Comparison of ENCODE assay signal across 19 cellular contexts in the genomic region with DNA sequence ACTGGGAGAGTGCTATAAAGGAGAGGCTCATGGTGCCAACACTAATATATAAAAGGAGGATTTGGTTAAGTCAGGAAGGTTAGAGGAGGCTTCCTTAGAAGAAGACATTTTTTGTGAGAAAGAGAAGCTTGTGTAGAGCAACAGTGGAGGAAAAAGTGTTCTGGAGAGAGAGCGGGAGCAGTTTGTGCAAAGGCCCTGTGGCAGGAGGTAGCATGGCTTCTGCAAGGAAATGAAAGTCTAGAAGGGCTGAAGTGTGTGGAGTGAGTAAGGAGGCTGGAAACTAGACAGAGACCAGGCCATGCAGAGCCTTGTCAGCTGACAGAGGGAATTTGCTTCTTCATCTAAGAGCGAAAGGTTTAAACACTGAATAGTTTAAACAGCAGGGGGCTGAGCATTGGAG.
"Had no signal": no experiment of that assay in that cellular context is flagged by ENCODE, and none has a peak within 500 bp of the region (broad histone marks: within the 10 kb centered on the region; RNA-seq: fewer than 3 reads in every experiment).

No MANE protein-coding gene starts in this region.

- ATAC-seq: activated CD4-positive, alpha-beta T cell treated with anti-CD3 and anti-CD28 coated beads for 36 hours; activated CD4-positive, CD25-positive, alpha-beta regulatory T cell treated with anti-CD3 and anti-CD28 coated beads, Interleukin-2, amount 50 U/mL, for 24 hours; activated CD8-positive, alpha-beta T cell treated with anti-CD3 and anti-CD28 coated beads, Interleukin-2, amount 10 ng/mL, durations not matched to agents 7 days and 5 days; activated naive CD8-positive, alpha-beta T cell treated with anti-CD3 and anti-CD28 coated beads, Interleukin-2, amount 50 U/mL, for 24 hours had no signal

- H3K4me1 ChIP-seq: SJCRH30 had no signal

- H3K36me3 ChIP-seq: cardiac muscle cell, MG63, SJCRH30 had no signal

- H3K4me1 Mint-ChIP-seq: activated CD4-positive, alpha-beta T cell treated with anti-CD3 and anti-CD28 coated beads for 36 hours; activated CD4-positive, alpha-beta T cell treated with anti-CD3 and anti-CD28 coated beads, Interleukin-2, amount 10 ng/mL, durations not matched to agents 7 days and 5 days; activated naive CD4-positive, alpha-beta T cell treated with anti-CD3 and anti-CD28 coated beads, Interleukin-2, amount 10 ng/mL, durations not matched to agents 7 days and 5 days; activated naive CD8-positive, alpha-beta T cell treated with anti-CD3 and anti-CD28 coated beads, Interleukin-2, amount 50 U/mL, for 24 hours; central memory CD8-positive, alpha-beta T cell had no signal

- H3K27ac Mint-ChIP-seq: activated CD4-positive, alpha-beta T cell treated with anti-CD3 and anti-CD28 coated beads for 36 hours; activated CD4-positive, alpha-beta T cell treated with anti-CD3 and anti-CD28 coated beads, Interleukin-2, amount 10 ng/mL, durations not matched to agents 7 days and 5 days; activated CD8-positive, alpha-beta T cell treated with anti-CD3 and anti-CD28 coated beads, Interleukin-2, amount 10 ng/mL, durations not matched to agents 7 days and 5 days; activated naive CD4-positive, alpha-beta T cell treated with anti-CD3 and anti-CD28 coated beads, Interleukin-2, amount 10 ng/mL, durations not matched to agents 7 days and 5 days; activated naive CD8-positive, alpha-beta T cell; activated naive CD8-positive, alpha-beta T cell treated with anti-CD3 and anti-CD28 coated beads, Interleukin-2, amount 50 U/mL, for 24 hours; activated T-cell treated with anti-CD3 and anti-CD28 coated beads, Interleukin-2, amount 50 U/mL, for 24 hours; activated T-helper 2 cell treated with anti-CD3 and anti-CD28 coated beads, Interferon-gamma antibody, Interleukin-2, Interleukin-4, amounts not matched to agents 10 μg/mL and 5 μg/mL and 100 μg/mL, durations not matched to agents 14 hours and 24 hours and 36 hours; WTC11 had no signal

- H3K9me3 Mint-ChIP-seq: activated CD4-positive, alpha-beta T cell treated with anti-CD3 and anti-CD28 coated beads, Interleukin-2, amount 10 ng/mL, durations not matched to agents 7 days and 5 days; activated naive CD4-positive, alpha-beta T cell treated with anti-CD3 and anti-CD28 coated beads, Interleukin-2, amount 10 ng/mL, durations not matched to agents 7 days and 5 days; activated naive CD8-positive, alpha-beta T cell treated with anti-CD3 and anti-CD28 coated beads, Interleukin-2, amount 50 U/mL, for 24 hours; activated T-cell treated with anti-CD3 and anti-CD28 coated beads, Interleukin-2, amount 50 U/mL, for 24 hours; activated T-helper 2 cell treated with anti-CD3 and anti-CD28 coated beads, Interferon-gamma antibody, Interleukin-2, Interleukin-4, amounts not matched to agents 10 μg/mL and 5 μg/mL and 100 μg/mL, durations not matched to agents 14 hours and 24 hours and 36 hours; central memory CD8-positive, alpha-beta T cell; WTC11 had no signal

- H3K4me3 Mint-ChIP-seq: activated CD4-positive, alpha-beta T cell treated with anti-CD3 and anti-CD28 coated beads for 36 hours; activated CD4-positive, alpha-beta T cell treated with anti-CD3 and anti-CD28 coated beads, Interleukin-2, amount 10 ng/mL, durations not matched to agents 7 days and 5 days; activated CD8-positive, alpha-beta T cell treated with anti-CD3 and anti-CD28 coated beads, Interleukin-2, amount 10 ng/mL, durations not matched to agents 7 days and 5 days; activated naive CD4-positive, alpha-beta T cell treated with anti-CD3 and anti-CD28 coated beads, Interleukin-2, amount 10 ng/mL, durations not matched to agents 7 days and 5 days; activated naive CD8-positive, alpha-beta T cell; activated naive CD8-positive, alpha-beta T cell treated with anti-CD3 and anti-CD28 coated beads, Interleukin-2, amount 50 U/mL, for 24 hours; activated T-cell treated with anti-CD3 and anti-CD28 coated beads, Interleukin-2, amount 50 U/mL, for 24 hours; central memory CD8-positive, alpha-beta T cell; WTC11 had no signal

- DNase-seq: activated CD4-positive, alpha-beta T cell treated with anti-CD3 and anti-CD28 coated beads for 36 hours; activated CD4-positive, alpha-beta T cell treated with anti-CD3 and anti-CD28 coated beads, Interleukin-2, amount 10 ng/mL, durations not matched to agents 7 days and 5 days; activated CD4-positive, alpha-beta T cell treated with anti-CD3 and anti-CD28 coated beads, Interleukin-2, amount 50 U/mL, for 48 hours; activated CD8-positive, alpha-beta T cell treated with anti-CD3 and anti-CD28 coated beads, Interleukin-2, amount 10 ng/mL, durations not matched to agents 7 days and 5 days; activated gamma-delta T cell; activated naive CD4-positive, alpha-beta T cell treated with anti-CD3 and anti-CD28 coated beads, Interleukin-2, amount 10 ng/mL, durations not matched to agents 7 days and 5 days; activated naive CD8-positive, alpha-beta T cell treated with anti-CD3 and anti-CD28 coated beads, Interleukin-2, amount 50 U/mL, for 24 hours; activated T-cell treated with anti-CD3 and anti-CD28 coated beads, Interleukin-2, amount 50 U/mL, for 24 hours; T1000 had no signal

- H3K9me3 ChIP-seq: MG63, SJCRH30 had no signal

- H3K4me3 ChIP-seq: cardiac muscle cell, K562, MG63, SJCRH30, SK-N-MC had no signal

- H3K27ac ChIP-seq: cardiac muscle cell, SJCRH30, SK-N-MC had no signal

- H3K36me3 Mint-ChIP-seq: activated naive CD4-positive, alpha-beta T cell treated with anti-CD3 and anti-CD28 coated beads, Interleukin-2, amount 10 ng/mL, durations not matched to agents 7 days and 5 days; activated naive CD8-positive, alpha-beta T cell; WTC11 had no signal
